ENCODE assay signal across 32 cellular contexts in genomic region chr12:54148560-54149439, GRCh38.
"Had no signal": no experiment of that assay in that cellular context is flagged by ENCODE, and none has a peak within 500 bp of the region (broad histone marks: within the 10 kb centered on the region; RNA-seq: fewer than 3 reads in every experiment).

No MANE protein-coding gene starts in this region.

- H3K4me2 ChIP-seq: PC-9 had no signal

- H2AFZ ChIP-seq: PC-9 had no signal

- H3K4me3 ChIP-seq: adrenal gland, body of pancreas, breast epithelium, PC-9 had no signal

- DNase-seq: activated B cell treated with CpG ODN at 0.5 μM for 24 hours; activated CD4-positive, alpha-beta memory T cell treated with anti-CD3 and anti-CD28 coated beads for 36 hours; activated CD4-positive, alpha-beta T cell treated with anti-CD3 and anti-CD28 coated beads for 4 hours; activated CD4-positive, alpha-beta T cell treated with anti-CD3 and anti-CD28 coated beads, Interleukin-2, amount 50 U/mL, for 1 hour; activated CD4-positive, CD25-positive, alpha-beta regulatory T cell treated with anti-CD3 and anti-CD28 coated beads, Interleukin-2, amount 50 U/mL, for 72 hours; activated CD8-positive, alpha-beta memory T cell treated with anti-CD3 and anti-CD28 coated beads, Interleukin-2, amount 50 U/mL, for 4 hours; activated gamma-delta T cell treated with Interleukin-2 at 50 U/mL for 16 hours; activated naive CD4-positive, alpha-beta T cell treated with anti-CD3 and anti-CD28 coated beads for 36 hours; activated T-cell treated with anti-CD3 and anti-CD28 coated beads for 4 hours; activated T-cell treated with anti-CD3 and anti-CD28 coated beads, Interleukin-2, amount 50 U/mL, for 4 hours; adrenal gland; body of pancreas; Karpas-422; KBM-7; NCI-H1105; NCI-H1417 treated with DMSO at 0.1 percent for 48 hours; NCI-H187 treated with DMSO at 0.1 percent for 48 hours; NCI-H2081; NCI-H2171 treated with DMSO at 0.1 percent for 48 hours; NCI-H345; NCI-H524 treated with DMSO at 0.1 percent for 48 hours; NCI-H774; PC-9; SIG-M5; SW 1271; T-helper 1 cell; T-helper 2 cell; T-helper 9 cell had no signal

- ATAC-seq: activated naive CD4-positive, alpha-beta T cell treated with anti-CD3 and anti-CD28 coated beads, Interleukin-2, amount 50 U/mL, for 72 hours; activated T-cell treated with anti-CD3 and anti-CD28 coated beads, Interleukin-2, amount 50 U/mL, for 4 hours; body of pancreas; Right ventricle myocardium inferior had no signal

- H3K4me1 ChIP-seq: adrenal gland, body of pancreas, breast epithelium had no signal

- H3K9me3 ChIP-seq: adrenal gland, body of pancreas, breast epithelium had no signal

- H3K27ac ChIP-seq: adrenal gland, body of pancreas, breast epithelium, PC-9, RWPE1 had no signal

- H3K27me3 ChIP-seq: adrenal gland, body of pancreas, breast epithelium had no signal

- H3K36me3 ChIP-seq: adrenal gland, breast epithelium had no signal
